In the genomic region with DNA sequence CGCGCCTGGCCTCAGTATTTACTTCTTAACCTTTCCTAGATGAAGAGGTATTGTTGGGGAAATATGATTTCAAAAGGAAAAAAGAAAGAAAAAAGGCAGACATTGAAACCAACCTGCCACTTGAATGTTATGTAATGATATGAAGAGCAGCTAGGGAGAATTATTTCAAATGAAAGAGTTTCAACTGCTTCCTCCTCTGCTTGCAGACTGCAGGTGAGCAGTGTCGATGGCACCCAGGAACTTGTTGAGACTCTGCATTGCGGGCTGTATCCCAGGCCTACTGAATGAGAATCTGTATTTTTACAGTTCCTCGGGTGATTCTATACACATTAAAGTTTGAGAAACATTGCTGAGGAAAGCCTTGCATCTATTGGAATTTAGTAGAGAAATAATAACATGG, we compare ENCODE assay signal across 17 cellular contexts. TPM values are rescaled to one million over a fixed set of nuclear protein-coding genes. Genes with fewer than 3 reads are reported as not detected.
DNase-seq lines count a peak whose midpoint lies in the region; ATAC-seq, FAIRE-seq and TF ChIP-seq lines count a peak whose summit lies in the region.
"Had no signal": no experiment of that assay in that cellular context is flagged by ENCODE, and none has a peak within 500 bp of the region (broad histone marks: within the 10 kb centered on the region; RNA-seq: fewer than 3 reads in every experiment).

No MANE protein-coding gene starts in this region.

- H3K27me3 ChIP-seq in OCI-LY1 (ENCODE audit: insufficient read depth, low read length) (no peaks in the 10 kb centered on the region), stomach smooth muscle (ENCODE audit: control insufficient read depth in 1 of 2, insufficient read depth in 2 of 2, low read length in 2 of 2) (no peaks in the 10 kb centered on the region)
- H3K27me3 ChIP-seq: MG63 had no signal

- no peak for ATAC-seq in GM18519 (IDR thresholded peaks at IDR 0.05; ENCODE audit: low FRiP score, unreplicated experiment)
- no peak for ATAC-seq in HG02642 (IDR thresholded peaks at IDR 0.05; ENCODE audit: poor library complexity, unreplicated experiment)

- no peak overlapping the region for H3K4me2 ChIP-seq in OCI-LY1 (ENCODE audit: low read length)

- H4K20me1 ChIP-seq in OCI-LY1 (ENCODE audit: insufficient read depth, low read length) = no peaks in the 10 kb centered on the region

- peaks cover 8% of the 10 kb centered on the region for H3K79me2 ChIP-seq in OCI-LY1 (ENCODE audit: insufficient read depth, low read length)

- H3K36me3 Mint-ChIP-seq in activated CD4-positive, alpha-beta T cell treated with anti-CD3 and anti-CD28 coated beads, Interleukin-2, amount 10 ng/mL, durations not matched to agents 7 days and 5 days (ENCODE audit: low read depth) = peaks cover 7% of the 10 kb centered on the region
- H3K36me3 Mint-ChIP-seq in immature natural killer cell = peaks cover 0 to 5% (median 0%) of the 10 kb centered on the region in 3 donors

- no peaks in the 10 kb centered on the region for H3K9me3 Mint-ChIP-seq in activated CD4-positive, alpha-beta T cell treated with anti-CD3 and anti-CD28 coated beads, Interleukin-2, amount 10 ng/mL, durations not matched to agents 7 days and 5 days
- peaks cover 0 to 2% (median 0%) of the 10 kb centered on the region in 6 donors for H3K9me3 Mint-ChIP-seq in immature natural killer cell

- DNase-seq in activated CD4-positive, alpha-beta T cell treated with anti-CD3 and anti-CD28 coated beads, Interleukin-2, amount 10 ng/mL, durations not matched to agents 7 days and 5 days = no peak
- no peak for DNase-seq in activated CD4-positive, alpha-beta T cell treated with anti-CD3 and anti-CD28 coated beads, Interleukin-2, amount 50 U/mL, for 48 hours
- DNase-seq in immature natural killer cell (no peak), urothelium cell line (ENCODE audit: low spot score) (no peak)
- DNase-seq: 8988T, EL, KG1, MG63, NCI-H1092 treated with DMSO at 0.1 percent for 48 hours, NCI-H1694 treated with DMSO at 0.1 percent for 48 hours, NCI-H446 had no signal

- H3F3A ChIP-seq in OCI-LY1 (ENCODE audit: insufficient read depth, low read length) = no peaks in the 10 kb centered on the region; the same call in 1 of the 2 replicates

- POLR2A ChIA-PET in activated CD4-positive, alpha-beta T cell treated with anti-CD3 and anti-CD28 coated beads, Interleukin-2, amount 10 ng/mL, durations not matched to agents 7 days and 5 days (lab: Charles Lee) = no interaction called here

- H3K4me3 Mint-ChIP-seq in activated CD4-positive, alpha-beta T cell treated with anti-CD3 and anti-CD28 coated beads, Interleukin-2, amount 10 ng/mL, durations not matched to agents 7 days and 5 days = no peak overlapping the region
- no peak overlapping the region for H3K4me3 Mint-ChIP-seq in immature natural killer cell

- H3K36me3 ChIP-seq in OCI-LY1 (ENCODE audit: insufficient read depth, low read length) (no peaks in the 10 kb centered on the region), stomach smooth muscle (ENCODE audit: control insufficient read depth in 2 of 2, insufficient read depth in 2 of 2, low read length in 2 of 2) (no peaks in the 10 kb centered on the region)
- H3K36me3 ChIP-seq: BLaER1 treated with 17β-estradiol and CSF1 and Interleukin-3, amounts not matched to agents 10 nM and 100 nM; MG63 had no signal

- no peaks in the 10 kb centered on the region for H3K9me2 ChIP-seq in OCI-LY1 (ENCODE audit: low read depth, low read length)

- H3K9ac ChIP-seq in OCI-LY1 (ENCODE audit: low read length) (no peak overlapping the region), stomach smooth muscle (ENCODE audit: low read length in 2 of 2) (no peak overlapping the region)
- H3K9ac ChIP-seq: BLaER1 treated with 17β-estradiol and CSF1 and Interleukin-3, amounts not matched to agents 10 nM and 100 nM had no signal

- H3K4me3 ChIP-seq in OCI-LY1 (ENCODE audit: low read depth, low read length, poor library complexity, severe bottlenecking) (no peak overlapping the region), stomach smooth muscle (ENCODE audit: low read length in 2 of 2) (no peak overlapping the region)
- H3K4me3 ChIP-seq: BLaER1 treated with 17β-estradiol and CSF1 and Interleukin-3, amounts not matched to agents 10 nM and 100 nM; MG63 had no signal

- H3K4me1 Mint-ChIP-seq in activated CD4-positive, alpha-beta T cell treated with anti-CD3 and anti-CD28 coated beads, Interleukin-2, amount 10 ng/mL, durations not matched to agents 7 days and 5 days = peaks cover 48% of the 10 kb centered on the region
- peaks cover 51 to 64% of the 10 kb centered on the region in 2 donors for H3K4me1 Mint-ChIP-seq in immature natural killer cell

- CTCF ChIA-PET in activated CD4-positive, alpha-beta T cell treated with anti-CD3 and anti-CD28 coated beads, Interleukin-2, amount 10 ng/mL, durations not matched to agents 7 days and 5 days (lab: Charles Lee) = interaction anchor here (2.1 kb wide), 1 partner anchor 162 kb away, joined by 13 read pairs; no protein-coding TSS in a partner anchor

- H2AFZ ChIP-seq in OCI-LY1 (ENCODE audit: low read length) = no peak overlapping the region; the same call in 1 of the 2 replicates

- H3K4me1 ChIP-seq in OCI-LY1 (ENCODE audit: insufficient read depth, low read length, severe bottlenecking) (peaks cover 47% of the 10 kb centered on the region), stomach smooth muscle (ENCODE audit: control insufficient read depth, insufficient read depth, low read length) (peaks cover 30% of the 10 kb centered on the region)

- H3K27ac ChIP-seq in OCI-LY1 (ENCODE audit: low read depth, low read length, poor library complexity, severe bottlenecking) = peak overlapping the region; percentile 19
- peak overlapping the region; percentile 58 for H3K27ac ChIP-seq in stomach smooth muscle (ENCODE audit: low read length)

- no peaks in the 10 kb centered on the region for H3K27me3 Mint-ChIP-seq in activated CD4-positive, alpha-beta T cell treated with anti-CD3 and anti-CD28 coated beads, Interleukin-2, amount 10 ng/mL, durations not matched to agents 7 days and 5 days
- H3K27me3 Mint-ChIP-seq in immature natural killer cell (ENCODE audit: low read depth in 3 of 3) = peaks cover 16 to 31% (median 28%) of the 10 kb centered on the region in 3 donors

- H3K9me3 ChIP-seq in OCI-LY1 (ENCODE audit: low read length) (no peaks in the 10 kb centered on the region), stomach smooth muscle (ENCODE audit: control insufficient read depth in 2 of 2, low read length in 2 of 2) (no peaks in the 10 kb centered on the region)
- H3K9me3 ChIP-seq: BLaER1 treated with 17β-estradiol and CSF1 and Interleukin-3, amounts not matched to agents 10 nM and 100 nM; MG63 had no signal

- FAIRE-seq in urothelium cell line (lab: Jason Lieb, UNC) = no peak
- FAIRE-seq: H1 had no signal

- peak overlapping the region; percentile 10 for H3K27ac Mint-ChIP-seq in activated CD4-positive, alpha-beta T cell treated with anti-CD3 and anti-CD28 coated beads, Interleukin-2, amount 10 ng/mL, durations not matched to agents 7 days and 5 days
- peak overlapping the region in 5 of 6 donors; percentile 8 to 99 (median 66) for H3K27ac Mint-ChIP-seq in immature natural killer cell

- no peak for TF ChIP-seq CTCF in OCI-LY1 (IDR thresholded peaks at IDR 0.05; ENCODE audit: low read length)

RNA-seq across cellular contexts. Expression of a gene that starts 3.7 kb away (rescaled TPM):
- total RNA-seq in activated CD4-positive, alpha-beta T cell treated with anti-CD3 and anti-CD28 coated beads, Interleukin-2, amount 10 ng/mL, durations not matched to agents 7 days and 5 days = 10 to 100 TPM; 52.0 to 54.0 TPM
- 10 to 100 TPM in 2 of 3 donors, 1 to 10 TPM in 1; 6.2 to 25.2 (median 10.6) TPM for polyA plus RNA-seq in immature natural killer cell
